ENCODE assay signal across 8 cellular contexts in genomic region chr6:11318835-11319813, GRCh38.
A peak's percentile ranks its signal among the peaks of the same experiment; 100 is the strongest.
DNase-seq lines count a peak whose midpoint lies in the region; ATAC-seq and TF ChIP-seq lines count a peak whose summit lies in the region.

No MANE protein-coding gene starts in this region.

- H3K36me3 Mint-ChIP-seq in IgD-negative memory B cell = peaks cover 18% of the 10 kb centered on the region
- peaks cover 29% of the 10 kb centered on the region for H3K36me3 Mint-ChIP-seq in natural killer cell treated with Interleukin-12 subunit alpha and Interleukin-12 subunit beta and Interleukin-15 and Interleukin-18, amount 100 ng/mL, for 72 hours
- H3K36me3 Mint-ChIP-seq in activated T-cell treated with anti-CD3 and anti-CD28 coated beads, Interleukin-2, amount 50 U/mL, for 4 hours (ENCODE audit: insufficient read depth) = peaks cover 54% of the 10 kb centered on the region

- peak; percentile 39 for DNase-seq in AG20443 (ENCODE audit: low spot score)
- DNase-seq in cardiac fibroblast (ENCODE audit: low read depth in 2 of 2) = peak; percentile 9 to 47
- DNase-seq in natural killer cell treated with Interleukin-12 subunit alpha and Interleukin-12 subunit beta and Interleukin-15 and Interleukin-18, amount 100 ng/mL, for 72 hours (ENCODE audit: low spot score) = no peak
- no peak for DNase-seq in RKO (ENCODE audit: low spot score)
- DNase-seq in G401 (ENCODE audit: low spot score) = no peak
- no peak for DNase-seq in activated T-cell treated with anti-CD3 and anti-CD28 coated beads, Interleukin-2, amount 50 U/mL, for 4 hours
- DNase-seq in NCI-H524 treated with DMSO at 0.1 percent for 48 hours (lab: John Stamatoyannopoulos, UW) = no peak

- peaks cover 8 to 22% (median 18%) of the 10 kb centered on the region in 3 donors for H3K4me1 Mint-ChIP-seq in IgD-negative memory B cell
- H3K4me1 Mint-ChIP-seq in natural killer cell treated with Interleukin-12 subunit alpha and Interleukin-12 subunit beta and Interleukin-15 and Interleukin-18, amount 100 ng/mL, for 72 hours (ENCODE audit: low read depth in 2 of 2) = peaks cover 54 to 70% of the 10 kb centered on the region in 2 donors
- peaks cover 54% of the 10 kb centered on the region for H3K4me1 Mint-ChIP-seq in activated T-cell treated with anti-CD3 and anti-CD28 coated beads, Interleukin-2, amount 50 U/mL, for 4 hours (ENCODE audit: low read depth)

- H3K4me3 Mint-ChIP-seq in IgD-negative memory B cell = peak overlapping the region in 1 of 4 donors; percentile 27
- H3K4me3 Mint-ChIP-seq in natural killer cell treated with Interleukin-12 subunit alpha and Interleukin-12 subunit beta and Interleukin-15 and Interleukin-18, amount 100 ng/mL, for 72 hours = peak overlapping the region; percentile 62
- no peak overlapping the region for H3K4me3 Mint-ChIP-seq in activated T-cell treated with anti-CD3 and anti-CD28 coated beads, Interleukin-2, amount 50 U/mL, for 4 hours

- no peak for TF ChIP-seq CTCF in cardiac fibroblast (IDR thresholded peaks at IDR 0.05; ENCODE audit: low read depth, low read length)

- H3K4me3 ChIP-seq in cardiac fibroblast (replicated peaks in 1 of 2; ENCODE audit: low read depth in 2 of 2, low read length in 2 of 2) = no peak overlapping the region

- in situ Hi-C loops in G401 (cut with HindIII; ENCODE audit: low sequenced_read_pairs) = no loop called here

- H3K27ac Mint-ChIP-seq in IgD-negative memory B cell = peak overlapping the region in 2 of 3 donors; percentile 1 to 18
- H3K27ac Mint-ChIP-seq in natural killer cell treated with Interleukin-12 subunit alpha and Interleukin-12 subunit beta and Interleukin-15 and Interleukin-18, amount 100 ng/mL, for 72 hours = peak overlapping the region; percentile 62 to 72

- H3K27me3 Mint-ChIP-seq in IgD-negative memory B cell = no peaks in the 10 kb centered on the region
- no peaks in the 10 kb centered on the region for H3K27me3 Mint-ChIP-seq in natural killer cell treated with Interleukin-12 subunit alpha and Interleukin-12 subunit beta and Interleukin-15 and Interleukin-18, amount 100 ng/mL, for 72 hours
- H3K27me3 Mint-ChIP-seq in activated T-cell treated with anti-CD3 and anti-CD28 coated beads, Interleukin-2, amount 50 U/mL, for 4 hours (ENCODE audit: low read depth) = no peaks in the 10 kb centered on the region

- ATAC-seq in natural killer cell treated with Interleukin-12 subunit alpha and Interleukin-12 subunit beta and Interleukin-15 and Interleukin-18, amount 100 ng/mL, for 72 hours = no peak
- no peak for ATAC-seq in activated T-cell treated with anti-CD3 and anti-CD28 coated beads, Interleukin-2, amount 50 U/mL, for 4 hours

- H3K9me3 Mint-ChIP-seq in IgD-negative memory B cell = no peaks in the 10 kb centered on the region
- peaks cover 4% of the 10 kb centered on the region for H3K9me3 Mint-ChIP-seq in natural killer cell treated with Interleukin-12 subunit alpha and Interleukin-12 subunit beta and Interleukin-15 and Interleukin-18, amount 100 ng/mL, for 72 hours
- H3K9me3 Mint-ChIP-seq in activated T-cell treated with anti-CD3 and anti-CD28 coated beads, Interleukin-2, amount 50 U/mL, for 4 hours = no peaks in the 10 kb centered on the region

Comparison
In these comparisons a context has a peak if more than half of its experiments do, and no peak if none do; other contexts are left out.
1. DNase-seq: peak in AG20443 (single experiment) and cardiac fibroblast (2 of 2); none in natural killer cell treated with Interleukin-12 subunit alpha and Interleukin-12 subunit beta and Interleukin-15 and Interleukin-18, amount 100 ng/mL, for 72 hours (single experiment), RKO (single experiment), G401 (single experiment), activated T-cell treated with anti-CD3 and anti-CD28 coated beads, Interleukin-2, amount 50 U/mL, for 4 hours (single experiment) and NCI-H524 treated with DMSO at 0.1 percent for 48 hours (single experiment).